Comparison of ENCODE assay signal across 8 cellular contexts in the genomic region with DNA sequence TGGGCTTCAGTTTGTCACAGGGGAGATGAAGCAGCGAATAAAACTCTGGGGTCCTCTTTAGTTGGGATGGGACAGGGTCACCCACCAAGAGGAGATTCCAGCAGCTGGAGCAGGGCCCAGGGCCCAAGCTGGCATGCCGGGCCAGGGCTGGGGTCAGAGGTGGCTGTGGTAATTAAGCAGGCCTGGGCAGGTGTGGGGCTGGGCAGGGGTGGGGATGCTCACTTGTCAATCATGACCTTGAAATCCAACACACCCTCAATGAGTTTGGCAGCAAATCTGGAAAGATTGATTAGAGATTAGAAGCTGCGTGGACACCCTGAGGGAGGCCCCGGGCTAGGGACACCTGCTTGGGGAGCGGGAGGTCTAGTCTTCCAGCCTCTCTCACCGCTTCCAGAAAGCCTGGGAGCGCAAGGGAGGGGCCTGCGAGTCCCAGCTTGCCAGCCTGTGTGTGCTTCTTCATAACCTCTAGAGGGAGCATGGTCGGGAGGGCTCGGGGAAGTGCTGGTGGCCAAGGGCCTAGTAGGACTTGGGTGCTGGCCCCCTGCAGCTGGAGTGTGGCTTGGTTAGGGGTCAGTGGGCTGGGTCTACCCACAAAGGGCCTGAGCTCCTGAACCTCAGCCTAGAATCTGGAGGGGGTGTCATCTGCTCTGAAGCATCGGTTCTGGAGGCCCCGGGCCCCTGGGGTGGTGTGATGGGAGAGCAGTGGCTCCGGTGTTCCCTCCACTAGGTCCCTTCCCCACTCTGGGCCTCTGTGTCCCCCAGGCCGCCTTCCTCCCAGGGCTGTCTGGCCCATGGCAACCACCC. TPM values are rescaled to one million over a fixed set of nuclear protein-coding genes. Genes with fewer than 3 reads are reported as not detected.
A peak's percentile ranks its signal among the peaks of the same experiment; 100 is the strongest.
DNase-seq lines count a peak whose midpoint lies in the region; ATAC-seq and TF ChIP-seq lines count a peak whose summit lies in the region.

No MANE protein-coding gene starts in this region.

- H3K4me3 Mint-ChIP-seq in activated T-cell treated with anti-CD3 and anti-CD28 coated beads, Interleukin-2, amount 50 U/mL, for 4 hours = no peak overlapping the region

- TF ChIP-seq POLR2A in gastrocnemius medialis (IDR thresholded peaks at IDR 0.05) = no peak

- peak; percentile 96 for TF ChIP-seq CTCF in WERI-Rb-1 (IDR thresholded peaks at IDR 0.05; ENCODE audit: low read depth, low read length)
- peak; percentile 36 to 62 (median 55) for TF ChIP-seq CTCF in gastrocnemius medialis (IDR thresholded peaks at IDR 0.05 in 4 of 5, conservative IDR thresholded peaks at IDR 0.05 in 1 of 5)

- intact Hi-C loops in head of caudate nucleus (cut with DNase I) (loop anchor here (2.0 kb wide), 1 partner anchor 20 kb away; no protein-coding TSS in a partner anchor), gastrocnemius medialis (cut with DNase I; ENCODE audit: low total_unique reads) (no loop called here)

- no peaks in the 10 kb centered on the region for H3K4me1 Mint-ChIP-seq in activated T-cell treated with anti-CD3 and anti-CD28 coated beads, Interleukin-2, amount 50 U/mL, for 4 hours (ENCODE audit: low read depth)

- H3K9me3 Mint-ChIP-seq in activated T-cell treated with anti-CD3 and anti-CD28 coated beads, Interleukin-2, amount 50 U/mL, for 4 hours = no peaks in the 10 kb centered on the region

- in situ Hi-C loops in gastrocnemius medialis (cut with MboI; ENCODE audit: low sequenced_read_pairs in 4 of 4) = no loop called here

- H3K27ac ChIP-seq in WERI-Rb-1 (no peak overlapping the region; the same call in 1 of the 2 replicates), gastrocnemius medialis (peak overlapping the region; percentile 83 to 92 (median 88))

- H3K36me3 Mint-ChIP-seq in activated T-cell treated with anti-CD3 and anti-CD28 coated beads, Interleukin-2, amount 50 U/mL, for 4 hours (ENCODE audit: insufficient read depth) = peaks cover 1% of the 10 kb centered on the region

- no peaks in the 10 kb centered on the region for H3K9me3 ChIP-seq in WERI-Rb-1 (ENCODE audit: severe bottlenecking)
- no peaks in the 10 kb centered on the region for H3K9me3 ChIP-seq in gastrocnemius medialis

- ATAC-seq in activated T-cell treated with anti-CD3 and anti-CD28 coated beads, Interleukin-2, amount 50 U/mL, for 4 hours = peak; percentile 57 to 74
- ATAC-seq in gastrocnemius medialis = peak; percentile 64 to 75

- H3K4me3 ChIP-seq in WERI-Rb-1 (ENCODE audit: low read depth, low read length) (no peak overlapping the region), gastrocnemius medialis (no peak overlapping the region)

- H3K4me1 ChIP-seq in gastrocnemius medialis = peaks cover 24 to 33% of the 10 kb centered on the region in 2 donors

- H3K27me3 Mint-ChIP-seq in activated T-cell treated with anti-CD3 and anti-CD28 coated beads, Interleukin-2, amount 50 U/mL, for 4 hours (ENCODE audit: low read depth) = no peaks in the 10 kb centered on the region

- no peaks in the 10 kb centered on the region for H3K36me3 ChIP-seq in WERI-Rb-1
- peaks cover 0 to 11% of the 10 kb centered on the region in 2 donors for H3K36me3 ChIP-seq in gastrocnemius medialis

- H3K27me3 ChIP-seq in WERI-Rb-1 (ENCODE audit: insufficient read depth, low read depth, severe bottlenecking) (no peaks in the 10 kb centered on the region), gastrocnemius medialis (no peaks in the 10 kb centered on the region)

- no peak for DNase-seq in activated T-cell treated with anti-CD3 and anti-CD28 coated beads, Interleukin-2, amount 50 U/mL, for 4 hours
- DNase-seq in activated T-cell treated with anti-CD3 and anti-CD28 coated beads for 4 hours (no peak), NAMALWA (ENCODE audit: low spot score) (peak; percentile 66), WERI-Rb-1 (peak; percentile 90), head of caudate nucleus (peak in 39 of 42 donors; percentile 22 to 80 (median 56)), gastrocnemius medialis (peak; percentile 46 to 80), NCI-H2029 (lab: John Stamatoyannopoulos, UW) (no peak)
- DNase-seq in effector CD8-positive, alpha-beta T cell (lab: John Stamatoyannopoulos, UW) = no peak

RNA-seq across cellular contexts. Expression of a gene that starts 7.6 kb away (rescaled TPM):
- 1 to 10 TPM; 3.4 to 5.2 (median 5.2) TPM for total RNA-seq in activated T-cell treated with anti-CD3 and anti-CD28 coated beads, Interleukin-2, amount 50 U/mL, for 4 hours
- 100 to 1,000 TPM; 137 to 167 (median 144) TPM for total RNA-seq in gastrocnemius medialis

RNA-seq across cellular contexts. Expression of a gene that starts 8.2 kb away (rescaled TPM):
- total RNA-seq in activated T-cell treated with anti-CD3 and anti-CD28 coated beads, Interleukin-2, amount 50 U/mL, for 4 hours = 10 to 100 TPM; 80.7 to 90.2 (median 89.9) TPM
- 10 to 100 TPM; 37.6 to 71.6 (median 53.5) TPM for total RNA-seq in gastrocnemius medialis

RNA-seq across cellular contexts. Expression of a gene that starts 22.1 kb away (rescaled TPM):
- 10 to 100 TPM; 27.5 to 30.5 (median 30.3) TPM for total RNA-seq in activated T-cell treated with anti-CD3 and anti-CD28 coated beads, Interleukin-2, amount 50 U/mL, for 4 hours
- 1 to 10 TPM; 1.6 to 4.7 (median 2.8) TPM for total RNA-seq in gastrocnemius medialis

Comparison
In these comparisons a context has a peak if more than half of its experiments do, and no peak if none do; other contexts are left out.
1. DNase-seq: peak in NAMALWA (single experiment), WERI-Rb-1 (single experiment), head of caudate nucleus (39 of 42) and gastrocnemius medialis (2 of 2); none in activated T-cell treated with anti-CD3 and anti-CD28 coated beads, Interleukin-2, amount 50 U/mL, for 4 hours (single experiment), activated T-cell treated with anti-CD3 and anti-CD28 coated beads for 4 hours (single experiment), effector CD8-positive, alpha-beta T cell (single experiment) and NCI-H2029 (single experiment).
2. RNA of a gene that starts 7.6 kb away (total RNA-seq): 137 to 167 TPM in gastrocnemius medialis; 3.4 to 5.2 TPM in activated T-cell treated with anti-CD3 and anti-CD28 coated beads, Interleukin-2, amount 50 U/mL, for 4 hours; every median in the first group is over 10 times any median in the second.
3. RNA of a gene that starts 22.1 kb away (total RNA-seq): 27.5 to 30.5 TPM in activated T-cell treated with anti-CD3 and anti-CD28 coated beads, Interleukin-2, amount 50 U/mL, for 4 hours; 1.6 to 4.7 TPM in gastrocnemius medialis; every median in the first group is over 4 times any median in the second.